ENCODE assay signal across 19 cellular contexts in the genomic region with DNA sequence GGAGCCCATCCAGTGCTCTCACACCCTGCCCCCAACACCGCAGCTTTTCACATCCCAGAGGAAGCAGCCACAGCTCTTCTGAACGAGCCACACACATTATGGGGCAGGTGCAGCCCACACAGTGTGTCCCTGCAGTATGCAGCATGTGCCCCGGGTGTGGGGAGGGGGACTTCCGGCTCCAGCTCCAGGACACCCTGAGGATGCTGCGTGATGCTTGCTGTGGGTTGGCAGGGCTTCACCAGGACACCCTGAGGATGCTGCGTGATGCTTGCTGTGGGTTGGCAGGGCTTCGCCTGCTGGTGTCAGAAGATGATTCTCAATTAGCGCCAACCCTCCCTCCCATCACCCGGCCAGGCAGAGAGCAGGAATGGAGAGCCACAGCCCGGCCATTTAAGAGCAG.
DNase-seq lines count a peak whose midpoint lies in the region; ATAC-seq, FAIRE-seq and TF ChIP-seq lines count a peak whose summit lies in the region.
"Had no signal": no experiment of that assay in that cellular context is flagged by ENCODE, and none has a peak within 500 bp of the region (broad histone marks: within the 10 kb centered on the region; RNA-seq: fewer than 3 reads in every experiment).

No MANE protein-coding gene starts in this region.

- no peaks in the 10 kb centered on the region for H3K79me2 ChIP-seq in H1 (ENCODE audit: control insufficient read depth in 1 of 2, insufficient read depth in 2 of 2, low read length in 2 of 2)
- no peaks in the 10 kb centered on the region for H3K79me2 ChIP-seq in osteoblast (ENCODE audit: insufficient read depth, low read length)

- ATAC-seq in esophagus mucosa (no peak), T-helper 17 cell (no peak)

- no peak overlapping the region for H2BK120ac ChIP-seq in H1 (replicated peaks; ENCODE audit: low read depth, low read length)

- no peak overlapping the region for H3K18ac ChIP-seq in H1 (ENCODE audit: extremely low read depth, low read length)

- H3K79me1 ChIP-seq in H1 (ENCODE audit: low read depth, low read length) = no peaks in the 10 kb centered on the region; the same call in 1 of the 2 replicates

- TF ChIP-seq RAD21 in H1 (IDR thresholded peaks at IDR 0.05 in 1 of 2, conservative IDR thresholded peaks at IDR 0.05 in 1 of 2; ENCODE audit: low read depth in 2 of 2, low read length in 2 of 2) = no peak

- peaks cover 10% of the 10 kb centered on the region for H3K36me3 Mint-ChIP-seq in activated CD4-positive, alpha-beta T cell treated with anti-CD3 and anti-CD28 coated beads, Interleukin-2, amount 10 ng/mL, durations not matched to agents 24 days and 14 days (ENCODE audit: low read depth)
- H3K36me3 Mint-ChIP-seq in T-helper 17 cell (ENCODE audit: low read depth) = no peaks in the 10 kb centered on the region

- H2AFZ ChIP-seq in H1 (ENCODE audit: low read length) (no peak overlapping the region), osteoblast (ENCODE audit: low read length) (no peak overlapping the region)

- H3K4me1 Mint-ChIP-seq in activated CD4-positive, alpha-beta T cell treated with anti-CD3 and anti-CD28 coated beads, Interleukin-2, amount 10 ng/mL, durations not matched to agents 24 days and 14 days = peaks cover 3% of the 10 kb centered on the region
- H3K4me1 Mint-ChIP-seq in T-helper 17 cell = peaks cover 5% of the 10 kb centered on the region
- H3K4me1 Mint-ChIP-seq: CD8-positive, alpha-beta memory T cell had no signal

- H3K27me3 ChIP-seq in H1 (replicated peaks in 1 of 4; ENCODE audit: control insufficient read depth in 3 of 4, extremely low read depth in 1 of 4, insufficient read depth in 3 of 4, low read length in 3 of 4) = no peaks in the 10 kb centered on the region
- no peaks in the 10 kb centered on the region for H3K27me3 ChIP-seq in osteoblast (ENCODE audit: insufficient read depth, low read length)
- H3K27me3 ChIP-seq: BLaER1 had no signal

- no peak overlapping the region for H3K23ac ChIP-seq in H1 (ENCODE audit: insufficient read length)

- no peaks in the 10 kb centered on the region; a peak in 1 of 7 replicates for H3K4me1 ChIP-seq in H1 (replicated peaks in 1 of 4; ENCODE audit: control insufficient read depth in 3 of 4, insufficient read depth in 4 of 4, low read length in 3 of 4)
- H3K4me1 ChIP-seq in osteoblast (ENCODE audit: insufficient read depth, low read length) = no peaks in the 10 kb centered on the region
- H3K4me1 ChIP-seq: Caco-2 had no signal

- no peak for TF ChIP-seq EP300 in H1 (IDR thresholded peaks at IDR 0.05; ENCODE audit: borderline replicate concordance in 1 of 2, low read depth in 2 of 2, low read length in 2 of 2)

- DNase-seq in activated CD4-positive, alpha-beta T cell treated with anti-CD3 and anti-CD28 coated beads, Interleukin-2, amount 10 ng/mL, durations not matched to agents 24 days and 14 days = no peak
- no peak for DNase-seq in activated CD4-positive, alpha-beta T cell treated with anti-CD3 and anti-CD28 coated beads, Interleukin-2, amount 50 U/mL, for 48 hours
- DNase-seq in H1 (ENCODE audit: low read depth in 1 of 2, low spot score in 2 of 2) (no peak), osteoblast (ENCODE audit: insufficient read length, low spot score, missing footprints) (peak; percentile 85), T-helper 17 cell (no peak), NCI-H748 treated with DMSO at 0.1 percent for 48 hours (lab: John Stamatoyannopoulos, UW) (no peak)
- DNase-seq: AML-193; CD8-positive, alpha-beta memory T cell; DND-41; GDM1; HCEC 1CT; HFFc6; IMR-90 had no signal

- H4K20me1 ChIP-seq in H1 (replicated peaks in 1 of 2; ENCODE audit: control insufficient read depth in 1 of 2, insufficient read depth in 2 of 2, low read length in 2 of 2) (peaks cover 0 to 5% of the 10 kb centered on the region in 2 experiments), osteoblast (ENCODE audit: insufficient read depth, low read length) (no peaks in the 10 kb centered on the region)

- H4K91ac ChIP-seq in H1 (replicated peaks; ENCODE audit: insufficient read length, low read length) = no peak overlapping the region

- H2BK5ac ChIP-seq in H1 (ENCODE audit: low read depth, low read length) = no peak overlapping the region

- peaks cover 6% of the 10 kb centered on the region; the same call in 1 of the 2 replicates for H3K23me2 ChIP-seq in H1 (ENCODE audit: low read depth, low read length)

- no peak for FAIRE-seq in H1 (lab: Jason Lieb, UNC)
- FAIRE-seq: GM12892, GM19239 had no signal

- no peak overlapping the region for H2AK5ac ChIP-seq in H1 (ENCODE audit: low read depth, low read length)

- H3K27ac Mint-ChIP-seq in activated CD4-positive, alpha-beta T cell treated with anti-CD3 and anti-CD28 coated beads, Interleukin-2, amount 10 ng/mL, durations not matched to agents 24 days and 14 days = peak overlapping the region; percentile 66
- no peak overlapping the region for H3K27ac Mint-ChIP-seq in T-helper 17 cell
- H3K27ac Mint-ChIP-seq: HFFc6 had no signal

- TF ChIP-seq CTCF in H1 (IDR thresholded peaks at IDR 0.05; ENCODE audit: control extremely low read depth in 1 of 3, insufficient read depth in 1 of 3, low read depth in 1 of 3, low read length in 3 of 3) = no peak
- TF ChIP-seq CTCF in osteoblast (IDR thresholded peaks at IDR 0.05; ENCODE audit: extremely low read depth, low read depth, low read length) = no peak

- CTCF ChIA-PET in H1 (lab: Charles Lee; ENCODE audit: partially characterized antibody) = no interaction called here

- no peak for TF ChIP-seq POLR2A in H1 (IDR thresholded peaks at IDR 0.05; ENCODE audit: control extremely low read depth in 1 of 2, low read depth in 2 of 2, low read length in 2 of 2)

- no peak overlapping the region for H3K56ac ChIP-seq in H1 (replicated peaks; ENCODE audit: insufficient read length, low read depth, low read length)

- H2BK15ac ChIP-seq in H1 (ENCODE audit: low read length) = no peak overlapping the region

- H3K27ac ChIP-seq in H1 (ENCODE audit: low read depth, low read length) (no peak overlapping the region), osteoblast (ENCODE audit: low read depth, low read length) (no peak overlapping the region)
- H3K27ac ChIP-seq: 22Rv1, BLaER1 had no signal

- H3K14ac ChIP-seq in H1 (ENCODE audit: insufficient read length) = no peak overlapping the region

- H2BK12ac ChIP-seq in H1 (ENCODE audit: low read depth, low read length) = no peak overlapping the region

- H3K4me2 ChIP-seq in H1 (ENCODE audit: insufficient read depth in 1 of 2, low read depth in 2 of 2, low read length in 2 of 2) = no peak overlapping the region
- H3K4me2 ChIP-seq in osteoblast (ENCODE audit: insufficient read depth, low read length) = no peak overlapping the region
- H3K4me2 ChIP-seq: BLaER1 had no signal

- H3K27me3 Mint-ChIP-seq in activated CD4-positive, alpha-beta T cell treated with anti-CD3 and anti-CD28 coated beads, Interleukin-2, amount 10 ng/mL, durations not matched to agents 24 days and 14 days = no peaks in the 10 kb centered on the region
- no peaks in the 10 kb centered on the region for H3K27me3 Mint-ChIP-seq in T-helper 17 cell
- H3K27me3 Mint-ChIP-seq: CD8-positive, alpha-beta memory T cell had no signal

- no peaks in the 10 kb centered on the region for H3K9me3 ChIP-seq in H1 (ENCODE audit: insufficient read depth in 2 of 2, low read depth in 1 of 2, low read length in 1 of 2)
- H3K9me3 ChIP-seq in osteoblast (ENCODE audit: low read depth, low read length) = no peaks in the 10 kb centered on the region
- no peaks in the 10 kb centered on the region for H3K9me3 ChIP-seq in T-helper 17 cell (ENCODE audit: control insufficient read depth, low read length, poor library complexity, severe bottlenecking)
- H3K9me3 ChIP-seq: BLaER1, Caco-2 had no signal

- no peak overlapping the region for H2BK20ac ChIP-seq in H1 (ENCODE audit: low read length)

- H4K8ac ChIP-seq in H1 (ENCODE audit: extremely low read depth, insufficient read depth, low read length) = peak overlapping the region; percentile 51

- no peak overlapping the region for H3K9ac ChIP-seq in H1 (replicated peaks in 1 of 4; ENCODE audit: extremely low read depth in 1 of 4, low read depth in 3 of 4, low read length in 3 of 4)
- H3K9ac ChIP-seq: BLaER1 had no signal

- no peaks in the 10 kb centered on the region for H3K9me3 Mint-ChIP-seq in activated CD4-positive, alpha-beta T cell treated with anti-CD3 and anti-CD28 coated beads, Interleukin-2, amount 10 ng/mL, durations not matched to agents 24 days and 14 days
- H3K9me3 Mint-ChIP-seq: CD8-positive, alpha-beta memory T cell had no signal

- H3K36me3 ChIP-seq in H1 (ENCODE audit: control insufficient read depth in 2 of 4, insufficient read depth in 4 of 4, low read length in 3 of 4) = 0 out of 8 replicates have a peak, but pooled peaks cover 0 to 3% (median 0%) of the 10 kb centered on the region in 4 experiments
- H3K36me3 ChIP-seq in osteoblast (ENCODE audit: insufficient read depth, low read length) = no peaks in the 10 kb centered on the region

- POLR2A ChIA-PET in H1 (lab: Charles Lee; ENCODE audit: partially characterized antibody) = no interaction called here

- no peak overlapping the region for H3K4ac ChIP-seq in H1 (replicated peaks; ENCODE audit: insufficient read length, low read depth, low read length)

- H3K4me3 Mint-ChIP-seq in activated CD4-positive, alpha-beta T cell treated with anti-CD3 and anti-CD28 coated beads, Interleukin-2, amount 10 ng/mL, durations not matched to agents 24 days and 14 days = no peak overlapping the region
- H3K4me3 Mint-ChIP-seq in T-helper 17 cell = no peak overlapping the region
- H3K4me3 Mint-ChIP-seq: CD8-positive, alpha-beta memory T cell; HFFc6 had no signal

- intact Hi-C loops in activated CD4-positive, alpha-beta T cell treated with anti-CD3 and anti-CD28 coated beads, Interleukin-2, amount 10 ng/mL, durations not matched to agents 24 days and 14 days (cut with micrococcal nuclease) = no loop called here

- no peak overlapping the region for H4K5ac ChIP-seq in H1 (ENCODE audit: insufficient read length, low read depth, low read length)

- 87% methylated on average over 10 of the region's 10 CpGs; no CpG with 5 or more reads in 1 of the 2 experiments for WGBS in H1 (ENCODE audit: extremely low coverage in 1 of 2, insufficient coverage in 1 of 2, insufficient read length in 1 of 2, insufficient replicate concordance in 2 of 2, low coverage in 1 of 2, low lambda C conversion rate in 2 of 2, missing lambda C conversion rate in 1 of 2), 2 experiments

- H3K4me3 ChIP-seq in H1 (ENCODE audit: extremely low read depth in 1 of 4, insufficient read depth in 2 of 4, low read depth in 3 of 4, low read length in 4 of 4) (no peak overlapping the region), osteoblast (ENCODE audit: insufficient read depth, low read length) (no peak overlapping the region)
- H3K4me3 ChIP-seq: BLaER1 had no signal

TF ChIP-seq in H1, 55 proteins besides CTCF, POLR2A, EP300 and RAD21 (continues in another document):
- no peak for TF ChIP-seq KDM5A (IDR thresholded peaks at IDR 0.05; ENCODE audit: low read length)
- TF ChIP-seq KDM4A (IDR thresholded peaks at IDR 0.05; ENCODE audit: low read depth, low read length, severe bottlenecking) = no peak
- no peak for TF ChIP-seq RXRA (IDR thresholded peaks at IDR 0.05; ENCODE audit: insufficient read depth, low read depth, low read length)
- TF ChIP-seq SIX5 (IDR thresholded peaks at IDR 0.05; ENCODE audit: low read depth, low read length) = no peak
- no peak for TF ChIP-seq ASH2L (IDR thresholded peaks at IDR 0.05; ENCODE audit: low read length)
- no peak for TF ChIP-seq SUZ12 (IDR thresholded peaks at IDR 0.05; ENCODE audit: low read length)
